27 cellular contexts compared by ENCODE assay signal in genomic region chr2:126698991-126699390, GRCh38. TPM values are rescaled to one million over a fixed set of nuclear protein-coding genes. Genes with fewer than 3 reads are reported as not detected.
DNase-seq lines count a peak whose midpoint lies in the region; ATAC-seq and TF ChIP-seq lines count a peak whose summit lies in the region.
"Had no signal": no experiment of that assay in that cellular context is flagged by ENCODE, and none has a peak within 500 bp of the region (broad histone marks: within the 10 kb centered on the region; RNA-seq: fewer than 3 reads in every experiment).

No MANE protein-coding gene starts in this region.

- H3K4me2 ChIP-seq in parathyroid adenoma (ENCODE audit: low read length) = no peak overlapping the region

- peaks cover 10% of the 10 kb centered on the region for H3K4me1 Mint-ChIP-seq in endodermal cell
- H3K4me1 Mint-ChIP-seq: activated B cell treated with CpG ODN at 0.5 μM for 24 hours, natural killer cell had no signal

- peak; percentile 23 for DNase-seq in A172 (ENCODE audit: low spot score)
- DNase-seq in HUDEP-2 (lab: John Stamatoyannopoulos, UW; ENCODE audit: unreplicated experiment in 76 of 76) = peak in 50 of 76 experiments; percentile 2 to 67 (median 32)
- DNase-seq in endodermal cell = peak; percentile 39
- no peak for DNase-seq in putamen (ENCODE audit: low spot score)
- DNase-seq in HuH-7.5 (ENCODE audit: low spot score) = no peak
- DNase-seq: activated B cell treated with CpG ODN at 0.5 μM for 24 hours; activated T-cell treated with anti-CD3 and anti-CD28 coated beads, Interleukin-2, amount 50 U/mL, for 48 hours; BE2C; central memory CD4-positive, alpha-beta T cell; cortex of kidney; effector memory CD4-positive, alpha-beta T cell; H9; Kasumi-1; MV-4-11; natural killer cell; NCI-H1436; ovary; right cardiac atrium; RPMI8226; stimulated activated CD4-positive, alpha-beta T cell treated with anti-CD3 and anti-CD28 coated beads, Interleukin-1b, Interleukin-23, amount 100 ng/mL, for 48 hours; transverse colon had no signal

- no peak overlapping the region for H3K4me3 ChIP-seq in endodermal cell (ENCODE audit: low read length)
- H3K4me3 ChIP-seq in parathyroid adenoma (ENCODE audit: low read depth, low read length) = no peak overlapping the region
- H3K4me3 ChIP-seq: GM12878, ovary, transverse colon had no signal

- peaks cover 9% of the 10 kb centered on the region for H3K36me3 Mint-ChIP-seq in endodermal cell (ENCODE audit: low read depth)
- H3K36me3 Mint-ChIP-seq: natural killer cell had no signal

- H3K9ac ChIP-seq in endodermal cell (ENCODE audit: extremely low read depth, low read length, poor library complexity, severe bottlenecking) = no peak overlapping the region
- no peak overlapping the region for H3K9ac ChIP-seq in parathyroid adenoma

- ATAC-seq in GM21723 (IDR thresholded peaks at IDR 0.05; ENCODE audit: unreplicated experiment) = no peak
- ATAC-seq in GM19324 (IDR thresholded peaks at IDR 0.05; ENCODE audit: low FRiP score, unreplicated experiment) = no peak
- ATAC-seq: GM12878, HepG2, right cardiac atrium had no signal

- H3K9me3 Mint-ChIP-seq in endodermal cell = peaks cover 3% of the 10 kb centered on the region
- H3K9me3 Mint-ChIP-seq: activated B cell treated with CpG ODN at 0.5 μM for 24 hours, natural killer cell had no signal

- H3K4me3 Mint-ChIP-seq in endodermal cell = no peak overlapping the region
- H3K4me3 Mint-ChIP-seq: activated B cell treated with CpG ODN at 0.5 μM for 24 hours, H9, natural killer cell had no signal

- peak overlapping the region; percentile 90 for H3K27ac ChIP-seq in endodermal cell (ENCODE audit: low read depth, low read length)
- peak overlapping the region; percentile 94 for H3K27ac ChIP-seq in parathyroid adenoma
- H3K27ac ChIP-seq: HL-60 had no signal

- no peaks in the 10 kb centered on the region for H3K4me1 ChIP-seq in endodermal cell (ENCODE audit: control insufficient read depth, insufficient read depth, low read length)
- H3K4me1 ChIP-seq in parathyroid adenoma = peaks cover 59% of the 10 kb centered on the region
- H3K4me1 ChIP-seq: BE2C had no signal

- no peaks in the 10 kb centered on the region for H3K79me2 ChIP-seq in parathyroid adenoma

- WGBS in endodermal cell (ENCODE audit: insufficient coverage in 1 of 2, insufficient read length in 1 of 2), 2 experiments = 92% methylated on average over 1 of the region's 1 CpG; no CpG with 5 or more reads in 1 of the 2 experiments

- H3K36me3 ChIP-seq in endodermal cell (ENCODE audit: control insufficient read depth, insufficient read depth, low read length) (no peaks in the 10 kb centered on the region), parathyroid adenoma (ENCODE audit: control insufficient read depth, insufficient read depth, low read length) (no peaks in the 10 kb centered on the region)
- H3K36me3 ChIP-seq: BE2C, ovary had no signal

- TF ChIP-seq CTCF in endodermal cell (conservative IDR thresholded peaks at IDR 0.05) = no peak
- TF ChIP-seq CTCF in parathyroid adenoma (IDR thresholded peaks at IDR 0.05) = no peak

- H2AFZ ChIP-seq in parathyroid adenoma = peak overlapping the region; percentile 19

- H3K27me3 Mint-ChIP-seq in endodermal cell (ENCODE audit: insufficient read depth) = peaks cover 2% of the 10 kb centered on the region
- H3K27me3 Mint-ChIP-seq: activated B cell treated with CpG ODN at 0.5 μM for 24 hours had no signal

- H3K27me3 ChIP-seq in endodermal cell (ENCODE audit: control insufficient read depth, insufficient read depth, low read length, poor library complexity, severe bottlenecking) (no peaks in the 10 kb centered on the region), parathyroid adenoma (ENCODE audit: control insufficient read depth, insufficient read depth, low read length) (no peaks in the 10 kb centered on the region)
- H3K27me3 ChIP-seq: BE2C, ovary, transverse colon had no signal

- H3K9me3 ChIP-seq in endodermal cell (ENCODE audit: control insufficient read depth, low read length) = peaks cover 11% of the 10 kb centered on the region
- H3K9me3 ChIP-seq in parathyroid adenoma (ENCODE audit: control insufficient read depth, low read length) = no peaks in the 10 kb centered on the region
- H3K9me3 ChIP-seq: BE2C, ovary, transverse colon had no signal

- H3K27ac Mint-ChIP-seq in endodermal cell = no peak overlapping the region
- H3K27ac Mint-ChIP-seq: activated B cell treated with CpG ODN at 0.5 μM for 24 hours had no signal

RNA-seq across cellular contexts. Expression of gene GYPC, which starts 43.0 kb away (rescaled TPM):
- 44.7 and 59.0 TPM in 2 replicates for total RNA-seq in A172 (2014; rRNA removed; shearing (Covaris generic))
- total RNA-seq in endodermal cell = 10 to 100 TPM; 15.3 to 23.2 TPM
- 71.8 TPM for polyA plus RNA-seq in endodermal cell (2013, experiment 1 of 2)
- 75.2 TPM for polyA plus RNA-seq in endodermal cell (2013, experiment 2 of 2)
- total RNA-seq: HepG2 had no signal
- polyA plus RNA-seq: HepG2 had no signal

Comparison
In these comparisons a context has a peak if more than half of its experiments do, and no peak if none do; other contexts are left out.
1. DNase-seq: peak in A172 (single experiment), HUDEP-2 (50 of 76) and endodermal cell (single experiment); none in putamen (single experiment) and HuH-7.5 (single experiment).